In the genomic region with DNA sequence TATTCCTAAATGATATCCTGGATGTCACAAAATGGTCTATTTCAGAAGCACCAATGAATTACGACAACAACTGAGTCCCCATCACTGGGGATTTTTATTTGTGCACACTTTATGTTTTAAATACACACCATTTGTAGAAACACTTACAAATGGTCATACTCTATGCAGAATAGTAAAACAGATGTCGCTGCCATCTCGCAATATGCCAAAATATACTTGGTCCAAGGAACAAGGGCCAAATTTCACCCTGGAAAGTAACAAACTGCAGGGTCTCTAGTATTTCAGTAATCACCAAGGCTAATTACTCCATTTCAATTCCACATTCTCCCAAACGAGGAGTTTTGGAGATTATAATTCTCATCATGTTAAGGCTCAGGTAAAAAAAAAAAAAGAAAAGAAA, we compare ENCODE assay signal across 17 cellular contexts.
"Had no signal": no experiment of that assay in that cellular context is flagged by ENCODE, and none has a peak within 500 bp of the region (broad histone marks: within the 10 kb centered on the region; RNA-seq: fewer than 3 reads in every experiment).

No MANE protein-coding gene starts in this region.

- H3K4me3 ChIP-seq: K562, PC-9, Peyer's patch, SJCRH30 had no signal

- H3K27ac ChIP-seq: HL-60, KMS-11, PC-9, Peyer's patch, SJCRH30 had no signal

- H3K9me3 ChIP-seq: Peyer's patch, SJCRH30 had no signal

- DNase-seq: Kasumi-1, MM.1S, NCI-H1092 treated with DMSO at 0.1 percent for 48 hours, NCI-H1436, NCI-H1930, NCI-H2081, NCI-H2171, NCI-H226, NCI-H526 treated with DMSO at 0.1 percent for 48 hours, NCI-H774, PC-9, Peyer's patch, SHP77 treated with DMSO at 0.1 percent for 48 hours, SJCRH30 had no signal

- H3K9ac ChIP-seq: KMS-11 had no signal

- H3K36me3 ChIP-seq: Peyer's patch, SJCRH30 had no signal
